Comparison of ENCODE assay signal across 8 cellular contexts in the genomic region with DNA sequence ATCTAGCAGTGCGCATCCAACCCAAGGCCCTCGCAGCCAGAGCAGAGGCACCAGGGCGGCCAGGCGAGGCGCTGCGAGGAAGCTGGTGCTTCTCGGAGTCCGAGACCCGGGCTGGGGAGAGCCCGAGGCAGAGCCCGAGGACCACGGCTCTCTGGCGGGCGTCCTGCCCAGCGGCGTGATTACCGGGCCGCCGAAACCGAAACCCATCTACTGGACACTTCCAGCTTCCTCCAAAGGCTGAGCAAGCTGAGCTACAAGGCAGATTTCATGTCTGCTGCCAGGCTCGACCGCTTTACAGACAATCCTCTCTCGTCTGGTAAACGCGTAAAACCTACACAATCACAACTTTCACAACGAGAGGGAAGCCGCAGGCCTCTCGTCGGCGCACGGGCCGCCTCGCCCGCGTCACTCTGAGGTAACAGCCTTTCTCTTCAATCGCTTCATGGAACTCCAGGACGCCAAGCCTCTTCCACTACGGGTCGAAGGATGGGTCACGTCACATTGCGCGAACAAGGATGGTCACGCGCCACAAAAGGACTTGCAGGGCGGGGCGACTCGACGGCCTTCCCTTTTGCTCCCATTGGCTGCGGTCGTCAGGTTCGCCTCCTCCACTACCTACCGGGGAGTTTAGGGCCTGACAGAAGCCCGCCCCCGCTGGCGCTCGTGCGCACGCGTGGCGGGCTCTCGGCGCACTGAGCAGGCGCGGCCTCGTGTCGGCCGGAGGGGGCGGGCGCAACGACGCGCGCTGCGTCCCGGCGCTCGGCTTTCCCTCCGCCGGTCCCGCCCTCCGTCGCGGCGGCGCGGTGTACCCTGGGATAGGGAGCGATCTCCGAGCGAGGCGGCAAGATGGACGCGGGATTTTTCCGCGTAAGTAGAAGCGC. TPM values are rescaled to one million over a fixed set of nuclear protein-coding genes. Genes with fewer than 3 reads are reported as not detected.
A peak's percentile ranks its signal among the peaks of the same experiment; 100 is the strongest.
DNase-seq lines count a peak whose midpoint lies in the region; ATAC-seq and TF ChIP-seq lines count a peak whose summit lies in the region.

A gene with protein sequence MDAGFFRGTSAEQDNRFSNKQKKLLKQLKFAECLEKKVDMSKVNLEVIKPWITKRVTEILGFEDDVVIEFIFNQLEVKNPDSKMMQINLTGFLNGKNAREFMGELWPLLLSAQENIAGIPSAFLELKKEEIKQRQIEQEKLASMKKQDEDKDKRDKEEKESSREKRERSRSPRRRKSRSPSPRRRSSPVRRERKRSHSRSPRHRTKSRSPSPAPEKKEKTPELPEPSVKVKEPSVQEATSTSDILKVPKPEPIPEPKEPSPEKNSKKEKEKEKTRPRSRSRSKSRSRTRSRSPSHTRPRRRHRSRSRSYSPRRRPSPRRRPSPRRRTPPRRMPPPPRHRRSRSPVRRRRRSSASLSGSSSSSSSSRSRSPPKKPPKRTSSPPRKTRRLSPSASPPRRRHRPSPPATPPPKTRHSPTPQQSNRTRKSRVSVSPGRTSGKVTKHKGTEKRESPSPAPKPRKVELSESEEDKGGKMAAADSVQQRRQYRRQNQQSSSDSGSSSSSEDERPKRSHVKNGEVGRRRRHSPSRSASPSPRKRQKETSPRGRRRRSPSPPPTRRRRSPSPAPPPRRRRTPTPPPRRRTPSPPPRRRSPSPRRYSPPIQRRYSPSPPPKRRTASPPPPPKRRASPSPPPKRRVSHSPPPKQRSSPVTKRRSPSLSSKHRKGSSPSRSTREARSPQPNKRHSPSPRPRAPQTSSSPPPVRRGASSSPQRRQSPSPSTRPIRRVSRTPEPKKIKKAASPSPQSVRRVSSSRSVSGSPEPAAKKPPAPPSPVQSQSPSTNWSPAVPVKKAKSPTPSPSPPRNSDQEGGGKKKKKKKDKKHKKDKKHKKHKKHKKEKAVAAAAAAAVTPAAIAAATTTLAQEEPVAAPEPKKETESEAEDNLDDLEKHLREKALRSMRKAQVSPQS (plus strand): TSS at position 822 of the 881 bp plus-strand sequence. CDS start 25 bp downstream, at position 847.

- H3K9me3 ChIP-seq in BE2C = no peaks in the 10 kb centered on the region

- no peak for TF ChIP-seq CTCF in BE2C (IDR thresholded peaks at IDR 0.05; ENCODE audit: low read depth, low read length)

- ATAC-seq in HG03442 (IDR thresholded peaks at IDR 0.05; ENCODE audit: unreplicated experiment) = peak; percentile 85

- peak within 1 kb of the TSS; percentile 99 for H3K27ac ChIP-seq in cingulate gyrus (ENCODE audit: low read depth, low read length)

- no peaks in the 10 kb centered on the region for H3K27me3 ChIP-seq in BE2C

- H3K36me3 ChIP-seq in BE2C = peaks cover 23% of the 10 kb centered on the region

- H3K4me3 ChIP-seq in BE2C (ENCODE audit: low read depth, low read length) = peak within 1 kb of the TSS; percentile 86

- no peaks in the 10 kb centered on the region for H3K4me1 ChIP-seq in BE2C

- DNase-seq in BE2C (peak; percentile 94), GM19238 (ENCODE audit: insufficient read length, low spot score) (peak; percentile 92), NCI-H524 treated with DMSO at 0.1 percent for 48 hours (lab: John Stamatoyannopoulos, UW) (peak; percentile 89), kidney glomerular epithelial cell (lab: John Stamatoyannopoulos, UW) (peak; percentile 99)
- DNase-seq in activated CD4-positive, alpha-beta T cell treated with anti-CD3 and anti-CD28 coated beads for 4 hours = peak; percentile 97 to 98
- peak; percentile 90 to 97 for DNase-seq in stimulated activated CD4-positive, alpha-beta T cell treated with anti-CD3 and anti-CD28 coated beads, Interleukin-1b, Interleukin-23, amount 100 ng/mL, for 1 hour (ENCODE audit: low read depth in 2 of 2)

RNA-seq across cellular contexts. Expression of the gene that starts here (rescaled TPM):
- 41.5 TPM for polyA plus RNA-seq in BE2C (2012; ENCODE audit: insufficient read depth, insufficient read length, low read depth)

Comparison
In these comparisons a context has a peak if more than half of its experiments do, and no peak if none do; other contexts are left out.
1. Peak in every context shown above with its lines: DNase-seq, ATAC-seq, H3K4me3 ChIP-seq and H3K27ac ChIP-seq.